In genomic region chr4:150224896-150225591, GRCh38 we compare ENCODE assay signal across 12 cellular contexts.
DNase-seq lines count a peak whose midpoint lies in the region; ATAC-seq and TF ChIP-seq lines count a peak whose summit lies in the region.
"Had no signal": no experiment of that assay in that cellular context is flagged by ENCODE, and none has a peak within 500 bp of the region (broad histone marks: within the 10 kb centered on the region; RNA-seq: fewer than 3 reads in every experiment).

No MANE protein-coding gene starts in this region.

- no peak for TF ChIP-seq EP300 in stomach (IDR thresholded peaks at IDR 0.05)

- DNase-seq in MCF 10A (ENCODE audit: unreplicated experiment) (peak; percentile 75), breast epithelium (ENCODE audit: low spot score in 2 of 2) (no peak), WTC11 (ENCODE audit: low spot score) (no peak), foreskin fibroblast (peak; percentile 93 to 95), stomach (no peak), Ammon's horn (ENCODE audit: low spot score) (no peak), aorta (no peak)
- no peak for DNase-seq in naive thymus-derived CD8-positive, alpha-beta T cell
- DNase-seq: 8988T, hypothalamus, NCI-H146 had no signal

- no peaks in the 10 kb centered on the region for H3K9me3 ChIP-seq in breast epithelium
- H3K9me3 ChIP-seq in stomach = no peaks in the 10 kb centered on the region
- no peaks in the 10 kb centered on the region for H3K9me3 ChIP-seq in aorta (ENCODE audit: control insufficient read depth, low read length)

- H3K36me3 ChIP-seq in breast epithelium (no peaks in the 10 kb centered on the region), stomach (no peaks in the 10 kb centered on the region), aorta (ENCODE audit: control insufficient read depth in 1 of 2, insufficient read depth in 2 of 2, low read length in 1 of 2) (peaks cover 0 to 6% of the 10 kb centered on the region in 2 donors)

- H3K27me3 ChIP-seq in breast epithelium (no peaks in the 10 kb centered on the region), stomach (no peaks in the 10 kb centered on the region), aorta (ENCODE audit: control insufficient read depth in 1 of 2, insufficient read depth in 2 of 2, low read length in 1 of 2) (no peaks in the 10 kb centered on the region)

- intact Hi-C loops in MCF 10A (cut with micrococcal nuclease) = no loop called here
- intact Hi-C loops in breast epithelium (cut with DNase I; ENCODE audit: low total_unique reads) = no loop called here
- intact Hi-C loops in stomach (cut with DNase I; ENCODE audit: low total_unique reads) = no loop called here
- intact Hi-C loops in aorta (cut with DNase I) = no loop called here

- no peak overlapping the region for H3K27ac ChIP-seq in breast epithelium
- peak overlapping the region in 3 of 5 donors; percentile 1 to 36 (median 24) for H3K27ac ChIP-seq in stomach
- H3K27ac ChIP-seq in aorta (ENCODE audit: low read depth in 1 of 2, low read length in 2 of 2) = no peak overlapping the region

- ATAC-seq in WTC11 (peak; percentile 97), aorta (ENCODE audit: low FRiP score) (no peak)
- ATAC-seq in naive thymus-derived CD8-positive, alpha-beta T cell = no peak
- ATAC-seq: natural killer cell treated with Interleukin-12 subunit alpha and Interleukin-12 subunit beta and Interleukin-15 and Interleukin-18, amount 100 ng/mL, for 72 hours had no signal

- 76 to 83% (median 78%) methylated on average over 6 of the region's 6 CpGs for WGBS in stomach, 5 donors
- 75 to 76% methylated on average over 6 of the region's 6 CpGs for WGBS in aorta, 2 donors

- H3K27me3 Mint-ChIP-seq in MCF 10A (ENCODE audit: insufficient read depth, unreplicated experiment) (no peaks in the 10 kb centered on the region), WTC11 (ENCODE audit: low read depth) (no peaks in the 10 kb centered on the region; the same call in 1 of the 2 replicates)
- peaks cover 2 to 20% (median 10%) of the 10 kb centered on the region in 5 donors for H3K27me3 Mint-ChIP-seq in naive thymus-derived CD8-positive, alpha-beta T cell

- H3K4me3 ChIP-seq in breast epithelium (no peak overlapping the region), foreskin fibroblast (ENCODE audit: low read depth in 1 of 2, low read length in 2 of 2) (peak overlapping the region in 1 of 2 donors; percentile 13), stomach (no peak overlapping the region), aorta (ENCODE audit: low read length in 2 of 2) (no peak overlapping the region)

- TF ChIP-seq POLR2A in breast epithelium (IDR thresholded peaks at IDR 0.05) = no peak
- TF ChIP-seq POLR2A in stomach (IDR thresholded peaks at IDR 0.05) = no peak

- H3K27ac Mint-ChIP-seq in MCF 10A (ENCODE audit: low read depth, unreplicated experiment) = no peak overlapping the region
- no peak overlapping the region for H3K27ac Mint-ChIP-seq in WTC11
- H3K27ac Mint-ChIP-seq in naive thymus-derived CD8-positive, alpha-beta T cell = no peak overlapping the region
- H3K27ac Mint-ChIP-seq: natural killer cell treated with Interleukin-12 subunit alpha and Interleukin-12 subunit beta and Interleukin-15 and Interleukin-18, amount 100 ng/mL, for 72 hours had no signal

- H3K36me3 Mint-ChIP-seq in MCF 10A (ENCODE audit: insufficient read depth, unreplicated experiment) (no peaks in the 10 kb centered on the region), WTC11 (no peaks in the 10 kb centered on the region)
- H3K36me3 Mint-ChIP-seq in naive thymus-derived CD8-positive, alpha-beta T cell = no peaks in the 10 kb centered on the region
- H3K36me3 Mint-ChIP-seq: natural killer cell treated with Interleukin-12 subunit alpha and Interleukin-12 subunit beta and Interleukin-15 and Interleukin-18, amount 100 ng/mL, for 72 hours had no signal

- H3K4me3 Mint-ChIP-seq in MCF 10A (ENCODE audit: unreplicated experiment) (no peak overlapping the region), WTC11 (no peak overlapping the region)
- no peak overlapping the region for H3K4me3 Mint-ChIP-seq in naive thymus-derived CD8-positive, alpha-beta T cell
- H3K4me3 Mint-ChIP-seq: natural killer cell treated with Interleukin-12 subunit alpha and Interleukin-12 subunit beta and Interleukin-15 and Interleukin-18, amount 100 ng/mL, for 72 hours had no signal

- no TSS peak for BruUV-seq in MCF 10A (replicated peaks; lab: Mats Ljungman, UMichigan)

- no peak for TF ChIP-seq CTCF in MCF 10A (IDR thresholded peaks at IDR 0.05; ENCODE audit: unreplicated experiment)
- no peak for TF ChIP-seq CTCF in breast epithelium (IDR thresholded peaks at IDR 0.05)
- no peak for TF ChIP-seq CTCF in WTC11 (IDR thresholded peaks at IDR 0.05)
- TF ChIP-seq CTCF in foreskin fibroblast (IDR thresholded peaks at IDR 0.05; ENCODE audit: low read depth, low read length) = no peak
- no peak for TF ChIP-seq CTCF in stomach (IDR thresholded peaks at IDR 0.05)

- H3K4me1 ChIP-seq in breast epithelium (no peaks in the 10 kb centered on the region), stomach (peaks cover 0 to 7% (median 3%) of the 10 kb centered on the region in 4 donors), aorta (ENCODE audit: control insufficient read depth in 1 of 2, insufficient read depth in 2 of 2, low read length in 2 of 2) (peaks cover under 1 to 4% of the 10 kb centered on the region in 2 donors)

- CTCF ChIA-PET in MCF 10A (lab: Yijun Ruan, JAX) (interaction anchor here (0.6 to 1.2 kb wide), 3 partner anchors 11 to 214 kb away, joined by 3 to 9 read pairs (median 4); no protein-coding TSS in a partner anchor), WTC11 (lab: Charles Lee) (interaction anchor here (0.9 to 1.1 kb wide), 3 partner anchors 16 to 147 kb away, joined by 3 to 8 read pairs (median 3); partner anchors contain the start of gene DCLK2)

- POLR2A ChIA-PET in MCF 10A (lab: Yijun Ruan, JAX) = no interaction called here
- POLR2A ChIA-PET in WTC11 (lab: Charles Lee) = no interaction called here
- POLR2A ChIA-PET in naive thymus-derived CD8-positive, alpha-beta T cell (lab: Charles Lee) = no interaction called here

- H3K9me3 Mint-ChIP-seq in MCF 10A (ENCODE audit: unreplicated experiment) (no peaks in the 10 kb centered on the region), WTC11 (no peaks in the 10 kb centered on the region)
- no peaks in the 10 kb centered on the region for H3K9me3 Mint-ChIP-seq in naive thymus-derived CD8-positive, alpha-beta T cell
- H3K9me3 Mint-ChIP-seq: natural killer cell treated with Interleukin-12 subunit alpha and Interleukin-12 subunit beta and Interleukin-15 and Interleukin-18, amount 100 ng/mL, for 72 hours had no signal

- H3K4me1 Mint-ChIP-seq in MCF 10A (ENCODE audit: insufficient read depth, unreplicated experiment) (peaks cover 8% of the 10 kb centered on the region), WTC11 (peaks cover 23% of the 10 kb centered on the region)
- no peaks in the 10 kb centered on the region for H3K4me1 Mint-ChIP-seq in naive thymus-derived CD8-positive, alpha-beta T cell

TF ChIP-seq in WTC11, 78 proteins besides CTCF, POLR2A, EP300 and RAD21:
- TF ChIP-seq SMAD4 (CRISPR knock-in tag; IDR thresholded peaks at IDR 0.05) (no peak), CREB1 (CRISPR knock-in tag; IDR thresholded peaks at IDR 0.05) (no peak), FOXP4 (CRISPR knock-in tag; IDR thresholded peaks at IDR 0.05) (no peak), ATF3 (CRISPR knock-in tag; conservative IDR thresholded peaks at IDR 0.05) (no peak), ZNF317 (CRISPR knock-in tag; IDR thresholded peaks at IDR 0.05; ENCODE audit: borderline replicate concordance, low read depth) (no peak), ZNF232 (CRISPR knock-in tag; IDR thresholded peaks at IDR 0.05) (no peak)
TF ChIP-seq in WTC11: peak in this region for 0.

Comparison
In these comparisons a context has a peak if more than half of its experiments do, and no peak if none do; other contexts are left out.
1. DNase-seq: peak in MCF 10A (single experiment) and foreskin fibroblast (2 of 2); none in breast epithelium (0 of 2), WTC11 (single experiment), stomach (single experiment), Ammon's horn (single experiment), naive thymus-derived CD8-positive, alpha-beta T cell (0 of 10) and aorta (0 of 2).
2. H3K27ac ChIP-seq: peak in stomach (3 of 5); none in breast epithelium (0 of 2) and aorta (0 of 2).